ENCODE assay signal across 8 cellular contexts in genomic region chr12:76878045-76878898, GRCh38. TPM values are rescaled to one million over a fixed set of nuclear protein-coding genes. Genes with fewer than 3 reads are reported as not detected.
DNase-seq lines count a peak whose midpoint lies in the region; ATAC-seq and TF ChIP-seq lines count a peak whose summit lies in the region.

No MANE protein-coding gene starts in this region.

- DNase-seq in AG10803 (ENCODE audit: low read depth) (no peak), NCI-H446 (lab: John Stamatoyannopoulos, UW) (peak; percentile 30 to 54), astrocyte of the hippocampus (ENCODE audit: low read depth, low spot score) (peak; percentile 65), immature natural killer cell (peak in 1 of 3 donors; percentile 2), MV-4-11 (lab: John Stamatoyannopoulos, UW) (no peak)

- peak; percentile 49 for ATAC-seq in GM18502 (IDR thresholded peaks at IDR 0.05; ENCODE audit: poor library complexity, unreplicated experiment)
- peak; percentile 27 for ATAC-seq in HG02852 (IDR thresholded peaks at IDR 0.05; ENCODE audit: unreplicated experiment)
- ATAC-seq in stimulated activated memory B cell treated with anti-CD40 and anti-IgM and Interleukin-4, amounts not matched to agents 10 μg/mL and 1 μg/mL and 100 μg/mL, for 72 hours = peak; percentile 55

- no peaks in the 10 kb centered on the region for H3K36me3 Mint-ChIP-seq in immature natural killer cell
- H3K36me3 Mint-ChIP-seq in stimulated activated memory B cell treated with anti-CD40 and anti-IgM and Interleukin-4, amounts not matched to agents 10 μg/mL and 1 μg/mL and 100 μg/mL, for 72 hours = no peaks in the 10 kb centered on the region

- peaks cover 17 to 26% of the 10 kb centered on the region in 2 donors for H3K4me1 Mint-ChIP-seq in immature natural killer cell
- peaks cover 16% of the 10 kb centered on the region for H3K4me1 Mint-ChIP-seq in stimulated activated memory B cell treated with anti-CD40 and anti-IgM and Interleukin-4, amounts not matched to agents 10 μg/mL and 1 μg/mL and 100 μg/mL, for 72 hours

- H3K4me3 ChIP-seq in AG10803 (ENCODE audit: low read length) = peak overlapping the region; percentile 89

- H3K4me3 Mint-ChIP-seq in immature natural killer cell = peak overlapping the region; percentile 83 to 94 (median 91)
- H3K4me3 Mint-ChIP-seq in stimulated activated memory B cell treated with anti-CD40 and anti-IgM and Interleukin-4, amounts not matched to agents 10 μg/mL and 1 μg/mL and 100 μg/mL, for 72 hours = peak overlapping the region; percentile 83

- peaks cover 10 to 34% (median 21%) of the 10 kb centered on the region in 3 donors for H3K27me3 Mint-ChIP-seq in immature natural killer cell (ENCODE audit: low read depth in 3 of 3)
- peaks cover 54% of the 10 kb centered on the region for H3K27me3 Mint-ChIP-seq in stimulated activated memory B cell treated with anti-CD40 and anti-IgM and Interleukin-4, amounts not matched to agents 10 μg/mL and 1 μg/mL and 100 μg/mL, for 72 hours

- peak; percentile 33 for TF ChIP-seq CTCF in AG10803 (conservative IDR thresholded peaks at IDR 0.05; ENCODE audit: low read length)

- no peak overlapping the region for H3K27ac Mint-ChIP-seq in immature natural killer cell
- peak overlapping the region; percentile 23 for H3K27ac Mint-ChIP-seq in stimulated activated memory B cell treated with anti-CD40 and anti-IgM and Interleukin-4, amounts not matched to agents 10 μg/mL and 1 μg/mL and 100 μg/mL, for 72 hours

- no peaks in the 10 kb centered on the region for H3K9me3 Mint-ChIP-seq in immature natural killer cell
- H3K9me3 Mint-ChIP-seq in stimulated activated memory B cell treated with anti-CD40 and anti-IgM and Interleukin-4, amounts not matched to agents 10 μg/mL and 1 μg/mL and 100 μg/mL, for 72 hours = no peaks in the 10 kb centered on the region

RNA-seq across cellular contexts. Expression of gene CSRP2, which starts 0.5 kb away (rescaled TPM):
- polyA plus RNA-seq in immature natural killer cell = under 1 TPM in 2 of 3 donors, not detected in 1; 0.56 to 0.61 TPM

Comparison
In these comparisons a context has a peak if more than half of its experiments do, and no peak if none do; other contexts are left out.
1. DNase-seq: peak in NCI-H446 (2 of 2) and astrocyte of the hippocampus (single experiment); none in AG10803 (single experiment) and MV-4-11 (single experiment).
2. Peak in every context shown above with its lines, with median percentiles within 50 percentile points of each other: ATAC-seq.